8 cellular contexts compared by ENCODE assay signal in genomic region chr10:121734517-121735137, GRCh38.
A peak's percentile ranks its signal among the peaks of the same experiment; 100 is the strongest.
DNase-seq lines count a peak whose midpoint lies in the region; ATAC-seq and TF ChIP-seq lines count a peak whose summit lies in the region.

No MANE protein-coding gene starts in this region.

- DNase-seq in AG09319 (ENCODE audit: extremely low read depth, low read depth) (no peak), RPMI8226 (peak; percentile 16), foreskin keratinocyte (no peak), sciatic nerve (ENCODE audit: low spot score) (no peak)
- DNase-seq in activated T-cell treated with anti-CD3 and anti-CD28 coated beads, Interleukin-2, amount 50 U/mL, for 1 hour = no peak

- ATAC-seq in foreskin keratinocyte (no peak), sciatic nerve (peak; percentile 32), GM19328 (IDR thresholded peaks at IDR 0.05; ENCODE audit: unreplicated experiment) (no peak), HG03196 (IDR thresholded peaks at IDR 0.05; ENCODE audit: unreplicated experiment) (no peak)

- H3K27ac ChIP-seq in foreskin keratinocyte = no peak overlapping the region

- intact Hi-C loops in sciatic nerve (cut with DNase I) = no loop called here

- no peaks in the 10 kb centered on the region for H3K27me3 ChIP-seq in foreskin keratinocyte

- TF ChIP-seq CTCF in AG09319 (IDR thresholded peaks at IDR 0.05; ENCODE audit: low read depth, low read length) (peak; percentile 67), GM12874 (IDR thresholded peaks at IDR 0.05; ENCODE audit: insufficient read depth, low read depth, low read length) (peak; percentile 70), foreskin keratinocyte (conservative IDR thresholded peaks at IDR 0.05) (peak; percentile 60)

- no peaks in the 10 kb centered on the region for H3K4me1 ChIP-seq in foreskin keratinocyte
